In genomic region chr5:139503879-139504278, GRCh38 we compare ENCODE assay signal across 14 cellular contexts. TPM values are rescaled to one million over a fixed set of nuclear protein-coding genes. Genes with fewer than 3 reads are reported as not detected.
"Had no signal": no experiment of that assay in that cellular context is flagged by ENCODE, and none has a peak within 500 bp of the region (broad histone marks: within the 10 kb centered on the region; RNA-seq: fewer than 3 reads in every experiment).

No MANE protein-coding gene starts in this region.

RNA-seq across cellular contexts. Expression of gene SMIM33, which starts 33.1 kb away (rescaled TPM):
- total RNA-seq: breast epithelium; endothelial cell of umbilical vein; esophagus muscularis mucosa; frontal cortex; kidney epithelial cell; left lung; natural killer cell treated with Interleukin-12 subunit alpha and Interleukin-12 subunit beta and Interleukin-15 and Interleukin-18, amount 100 ng/mL, for 72 hours; occipital lobe; renal cortical epithelial cell; sciatic nerve; thoracic aorta; upper lobe of right lung had no signal
- polyA plus RNA-seq: endothelial cell of umbilical vein, immature natural killer cell had no signal

RNA-seq across cellular contexts. Expression of gene ECSCR, which starts 41.3 kb away (rescaled TPM):
- total RNA-seq: activated naive CD8-positive, alpha-beta T cell treated with anti-CD3 and anti-CD28 coated beads, Interleukin-2, amount 10 ng/mL, durations not matched to agents 7 days and 5 days; kidney epithelial cell; natural killer cell treated with Interleukin-12 subunit alpha and Interleukin-12 subunit beta and Interleukin-15 and Interleukin-18, amount 100 ng/mL, for 72 hours had no signal
